16 cellular contexts compared by ENCODE assay signal in genomic region chr3:103134023-103134724, GRCh38.
A peak's percentile ranks its signal among the peaks of the same experiment; 100 is the strongest.
DNase-seq lines count a peak whose midpoint lies in the region; ATAC-seq lines count a peak whose summit lies in the region.
"Had no signal": no experiment of that assay in that cellular context is flagged by ENCODE, and none has a peak within 500 bp of the region (broad histone marks: within the 10 kb centered on the region; RNA-seq: fewer than 3 reads in every experiment).

No MANE protein-coding gene starts in this region.

- H3K27ac Mint-ChIP-seq in natural killer cell treated with Interleukin-12 subunit alpha and Interleukin-12 subunit beta and Interleukin-15 and Interleukin-18, amount 100 ng/mL, for 72 hours, result no peak overlapping the region
- H3K27ac Mint-ChIP-seq: activated CD4-positive, alpha-beta T cell treated with anti-CD3 and anti-CD28 coated beads, Interleukin-2, amount 10 ng/mL, durations not matched to agents 7 days and 5 days; activated T-cell treated with anti-CD3 and anti-CD28 coated beads, Interleukin-2, amount 50 U/mL, for 24 hours; CD4-positive, alpha-beta T cell had no signal

- H3K4me3 Mint-ChIP-seq in natural killer cell treated with Interleukin-12 subunit alpha and Interleukin-12 subunit beta and Interleukin-15 and Interleukin-18, amount 100 ng/mL, for 72 hours, result no peak overlapping the region
- H3K4me3 Mint-ChIP-seq: activated CD4-positive, alpha-beta T cell treated with anti-CD3 and anti-CD28 coated beads, Interleukin-2, amount 10 ng/mL, durations not matched to agents 7 days and 5 days; activated T-cell treated with anti-CD3 and anti-CD28 coated beads, Interleukin-2, amount 50 U/mL, for 24 hours; CD4-positive, alpha-beta T cell had no signal

- no peak overlapping the region for H3K4me3 ChIP-seq in aorta (ENCODE audit: low read length in 2 of 2)
- H3K4me3 ChIP-seq: heart left ventricle, psoas muscle had no signal

- no peaks in the 10 kb centered on the region for H3K36me3 ChIP-seq in aorta (ENCODE audit: control insufficient read depth in 1 of 2, insufficient read depth in 2 of 2, low read length in 1 of 2)
- H3K36me3 ChIP-seq: heart left ventricle had no signal

- no peaks in the 10 kb centered on the region for H3K9me3 Mint-ChIP-seq in natural killer cell treated with Interleukin-12 subunit alpha and Interleukin-12 subunit beta and Interleukin-15 and Interleukin-18, amount 100 ng/mL, for 72 hours
- H3K9me3 Mint-ChIP-seq: CD4-positive, alpha-beta T cell had no signal

- H3K4me1 Mint-ChIP-seq in natural killer cell treated with Interleukin-12 subunit alpha and Interleukin-12 subunit beta and Interleukin-15 and Interleukin-18, amount 100 ng/mL, for 72 hours (ENCODE audit: low read depth in 2 of 2), result no peaks in the 10 kb centered on the region
- H3K4me1 Mint-ChIP-seq: activated CD4-positive, alpha-beta T cell treated with anti-CD3 and anti-CD28 coated beads, Interleukin-2, amount 10 ng/mL, durations not matched to agents 7 days and 5 days had no signal

- no peak overlapping the region for H3K27ac ChIP-seq in aorta (ENCODE audit: low read depth in 1 of 2, low read length in 2 of 2)
- H3K27ac ChIP-seq: heart left ventricle, psoas muscle had no signal

- H3K36me3 Mint-ChIP-seq in natural killer cell treated with Interleukin-12 subunit alpha and Interleukin-12 subunit beta and Interleukin-15 and Interleukin-18, amount 100 ng/mL, for 72 hours, result no peaks in the 10 kb centered on the region

- peak; percentile 88 for ATAC-seq in GM18502 (IDR thresholded peaks at IDR 0.05; ENCODE audit: poor library complexity, unreplicated experiment)
- peak; percentile 79 for ATAC-seq in GM19397 (IDR thresholded peaks at IDR 0.05; ENCODE audit: unreplicated experiment)
- peak; percentile 75 for ATAC-seq in HG02623 (IDR thresholded peaks at IDR 0.05; ENCODE audit: unreplicated experiment)
- peak; percentile 91 for ATAC-seq in HG03139 (IDR thresholded peaks at IDR 0.05; ENCODE audit: unreplicated experiment)
- ATAC-seq in natural killer cell treated with Interleukin-12 subunit alpha and Interleukin-12 subunit beta and Interleukin-15 and Interleukin-18, amount 100 ng/mL, for 72 hours, result no peak
- no peak for ATAC-seq in aorta (ENCODE audit: low FRiP score)
- no peak for ATAC-seq in GM19328 (IDR thresholded peaks at IDR 0.05; ENCODE audit: unreplicated experiment)
- ATAC-seq: heart left ventricle, psoas muscle had no signal

- no peak for DNase-seq in natural killer cell treated with Interleukin-12 subunit alpha and Interleukin-12 subunit beta and Interleukin-15 and Interleukin-18, amount 100 ng/mL, for 72 hours (ENCODE audit: low spot score)
- DNase-seq in aorta (no peak), SKM-1 treated with dmso at 0.1 percent for 144 hours (lab: John Stamatoyannopoulos, UW; ENCODE audit: unreplicated experiment) (no peak)
- DNase-seq: activated CD4-positive, alpha-beta T cell treated with anti-CD3 and anti-CD28 coated beads, Interleukin-2, amount 10 ng/mL, durations not matched to agents 7 days and 5 days; activated T-cell treated with anti-CD3 and anti-CD28 coated beads, Interleukin-2, amount 50 U/mL, for 24 hours; CD4-positive, alpha-beta T cell; heart left ventricle; NCI-H1436; NCI-H748 treated with DMSO at 0.1 percent for 48 hours; psoas muscle; T-helper 9 cell had no signal

- H3K27me3 Mint-ChIP-seq in natural killer cell treated with Interleukin-12 subunit alpha and Interleukin-12 subunit beta and Interleukin-15 and Interleukin-18, amount 100 ng/mL, for 72 hours, result peaks cover 0 to 3% of the 10 kb centered on the region in 2 donors
- H3K27me3 Mint-ChIP-seq: activated CD4-positive, alpha-beta T cell treated with anti-CD3 and anti-CD28 coated beads, Interleukin-2, amount 10 ng/mL, durations not matched to agents 7 days and 5 days; activated T-cell treated with anti-CD3 and anti-CD28 coated beads, Interleukin-2, amount 50 U/mL, for 24 hours; CD4-positive, alpha-beta T cell had no signal

- no peaks in the 10 kb centered on the region for H3K9me3 ChIP-seq in aorta (ENCODE audit: control insufficient read depth, low read length)
- H3K9me3 ChIP-seq: heart left ventricle, psoas muscle had no signal

- no peaks in the 10 kb centered on the region for H3K4me1 ChIP-seq in aorta (ENCODE audit: control insufficient read depth in 1 of 2, insufficient read depth in 2 of 2, low read length in 2 of 2)
- H3K4me1 ChIP-seq: heart left ventricle, psoas muscle had no signal

- intact Hi-C loops in aorta (cut with DNase I), result no loop called here

- H3K27me3 ChIP-seq in aorta (ENCODE audit: control insufficient read depth in 1 of 2, insufficient read depth in 2 of 2, low read length in 1 of 2), result no peaks in the 10 kb centered on the region
- H3K27me3 ChIP-seq: heart left ventricle had no signal

- WGBS in aorta, 2 donors, result 89 to 93% methylated on average over 1 of the region's 1 CpG

Comparison
In these comparisons a context has a peak if more than half of its experiments do, and no peak if none do; other contexts are left out.
1. ATAC-seq: peak in GM18502 (single experiment), GM19397 (single experiment), HG02623 (single experiment) and HG03139 (single experiment); none in natural killer cell treated with Interleukin-12 subunit alpha and Interleukin-12 subunit beta and Interleukin-15 and Interleukin-18, amount 100 ng/mL, for 72 hours (0 of 2), aorta (single experiment) and GM19328 (single experiment).